ENCODE assay signal across 9 cellular contexts in genomic region chr2:219352448-219353023, GRCh38. TPM values are rescaled to one million over a fixed set of nuclear protein-coding genes. Genes with fewer than 3 reads are reported as not detected.
DNase-seq lines count a peak whose midpoint lies in the region; ATAC-seq and TF ChIP-seq lines count a peak whose summit lies in the region.
"Had no signal": no experiment of that assay in that cellular context is flagged by ENCODE, and none has a peak within 500 bp of the region (broad histone marks: within the 10 kb centered on the region; RNA-seq: fewer than 3 reads in every experiment).

No MANE protein-coding gene starts in this region.

- H3K9me3 ChIP-seq in sigmoid colon, result no peaks in the 10 kb centered on the region

- no peak for TF ChIP-seq POLR2A in sigmoid colon (IDR thresholded peaks at IDR 0.05)

- no peaks in the 10 kb centered on the region for H3K4me1 ChIP-seq in sigmoid colon

- intact Hi-C loops in sigmoid colon (cut with DNase I), result no loop called here

- H3K27ac ChIP-seq in C4-2B (no peak overlapping the region), caudate nucleus (ENCODE audit: low read depth, low read length) (no peak overlapping the region), sigmoid colon (no peak overlapping the region)

- H3K36me3 ChIP-seq in sigmoid colon, result no peaks in the 10 kb centered on the region

- TF ChIP-seq EP300 in sigmoid colon (IDR thresholded peaks at IDR 0.05), result no peak

- TF ChIP-seq CTCF in C4-2B (conservative IDR thresholded peaks at IDR 0.05), result peak; percentile 77
- peak in 2 of 4 experiments; percentile 13 to 21 for TF ChIP-seq CTCF in sigmoid colon (IDR thresholded peaks at IDR 0.05)

- DNase-seq in NCI-H2107 treated with DMSO at 0.1 percent for 48 hours (lab: John Stamatoyannopoulos, UW; ENCODE audit: unreplicated experiment) (peak; percentile 31), caudate nucleus (lab: John Stamatoyannopoulos, UW) (peak in 38 of 61 donors; percentile 8 to 81 (median 34)), left lobe of liver (ENCODE audit: low spot score) (peak; percentile 52), sigmoid colon (no peak)
- DNase-seq in activated CD4-positive, CD25-positive, alpha-beta regulatory T cell treated with anti-CD3 and anti-CD28 coated beads, Interleukin-2, amount 50 U/mL, for 16 hours (ENCODE audit: low read depth, low spot score), result peak; percentile 31
- peak; percentile 48 for DNase-seq in stimulated activated CD8-positive, alpha-beta memory T cell treated with anti-CD3 and anti-CD28 coated beads, Interleukin-12 subunit alpha, Interleukin-12 subunit beta, amount 100 ng/mL, for 1 hour (ENCODE audit: low read depth)

- peaks cover 0 to 70% (median 27%) of the 10 kb centered on the region in 3 donors for H3K27me3 ChIP-seq in sigmoid colon

- peak; percentile 82 for ATAC-seq in GM21529 (IDR thresholded peaks at IDR 0.05; ENCODE audit: unreplicated experiment)
- peak; percentile 86 for ATAC-seq in left lobe of liver

- no peak overlapping the region for H3K4me3 ChIP-seq in sigmoid colon

- 3 to 10% methylated on average over 5 of the region's 5 CpGs for WGBS in sigmoid colon, 2 donors

RNA-seq across cellular contexts. Expression of gene RESP18, which starts 20.0 kb away (rescaled TPM):
- total RNA-seq in left lobe of liver (not detected), sigmoid colon (not detected)
- not detected for polyA plus RNA-seq in sigmoid colon
- polyA plus RNA-seq: IgD-negative memory B cell had no signal

RNA-seq across cellular contexts. Expression of gene DNPEP, which starts 35.2 kb away (rescaled TPM):
- total RNA-seq in left lobe of liver, result 37.4 TPM
- total RNA-seq in sigmoid colon, result 10 to 100 TPM; 43.2 to 62.8 (median 53.1) TPM
- polyA plus RNA-seq in sigmoid colon, result 100 to 1,000 TPM; 108 to 137 (median 132) TPM

RNA-seq across cellular contexts. Expression of gene PTPRN, which starts 43.3 kb away (rescaled TPM):
- total RNA-seq in left lobe of liver (not detected), sigmoid colon (1 to 10 TPM; 1.2 to 8.8 (median 7.9) TPM)
- 1 to 10 TPM in 1 of 3 donors, not detected in 2; 3.6 TPM for polyA plus RNA-seq in sigmoid colon
- polyA plus RNA-seq: IgD-negative memory B cell had no signal
